Comparison of ENCODE assay signal across 18 cellular contexts in the genomic region with DNA sequence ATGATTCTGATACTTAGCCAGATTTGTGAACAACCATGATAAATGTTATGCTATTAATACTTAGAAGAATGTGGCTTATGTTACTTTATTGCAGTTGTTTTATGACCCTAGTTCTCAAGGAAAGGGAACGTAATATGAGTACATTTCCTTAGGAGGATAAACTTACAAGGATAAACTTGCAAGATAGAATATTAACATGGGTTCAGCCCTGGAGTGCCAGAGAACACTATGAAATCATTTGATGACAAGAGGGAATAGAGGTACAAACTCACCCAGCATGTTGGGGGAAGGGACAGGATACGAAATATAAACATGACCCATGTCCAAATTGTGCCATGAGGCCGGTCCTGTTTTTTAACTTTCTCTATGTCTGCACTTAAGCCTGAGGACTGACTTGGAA.
"Had no signal": no experiment of that assay in that cellular context is flagged by ENCODE, and none has a peak within 500 bp of the region (broad histone marks: within the 10 kb centered on the region; RNA-seq: fewer than 3 reads in every experiment).

No MANE protein-coding gene starts in this region.

- H3K36me3 ChIP-seq: heart left ventricle, neutrophil, right lobe of liver, suprapubic skin, thyroid gland had no signal

- H3K4me1 ChIP-seq: right lobe of liver, suprapubic skin had no signal

- ATAC-seq: heart left ventricle; left lobe of liver; naive thymus-derived CD8-positive, alpha-beta T cell; right lobe of liver had no signal

- DNase-seq: effector CD4-positive, alpha-beta T cell; endodermal cell; erythroblast; foreskin melanocyte; heart left ventricle; hippocampal formation; mammary epithelial cell; naive thymus-derived CD8-positive, alpha-beta T cell; retina; right lobe of liver; stimulated activated CD4-positive, alpha-beta T cell treated with anti-CD3 and anti-CD28 coated beads, Interleukin-12 subunit alpha, Interleukin-12 subunit beta, amount 100 ng/mL, for 4 hours; stimulated activated naive CD4-positive, alpha-beta T cell treated with Interleukin-2 at 50 U/mL for 16 hours; thyroid gland had no signal

- H3K27me3 ChIP-seq: heart left ventricle, neutrophil, right lobe of liver, suprapubic skin, thyroid gland had no signal

- H3K4me3 ChIP-seq: coronary artery, heart left ventricle, right lobe of liver, skin epidermis, suprapubic skin, thyroid gland had no signal

- H3K9me3 ChIP-seq: neutrophil, right lobe of liver, suprapubic skin, thyroid gland had no signal

- H3K27ac ChIP-seq: coronary artery, heart left ventricle, neutrophil, right lobe of liver, skin epidermis, suprapubic skin, thyroid gland had no signal
